8 cellular contexts compared by ENCODE assay signal in the genomic region with DNA sequence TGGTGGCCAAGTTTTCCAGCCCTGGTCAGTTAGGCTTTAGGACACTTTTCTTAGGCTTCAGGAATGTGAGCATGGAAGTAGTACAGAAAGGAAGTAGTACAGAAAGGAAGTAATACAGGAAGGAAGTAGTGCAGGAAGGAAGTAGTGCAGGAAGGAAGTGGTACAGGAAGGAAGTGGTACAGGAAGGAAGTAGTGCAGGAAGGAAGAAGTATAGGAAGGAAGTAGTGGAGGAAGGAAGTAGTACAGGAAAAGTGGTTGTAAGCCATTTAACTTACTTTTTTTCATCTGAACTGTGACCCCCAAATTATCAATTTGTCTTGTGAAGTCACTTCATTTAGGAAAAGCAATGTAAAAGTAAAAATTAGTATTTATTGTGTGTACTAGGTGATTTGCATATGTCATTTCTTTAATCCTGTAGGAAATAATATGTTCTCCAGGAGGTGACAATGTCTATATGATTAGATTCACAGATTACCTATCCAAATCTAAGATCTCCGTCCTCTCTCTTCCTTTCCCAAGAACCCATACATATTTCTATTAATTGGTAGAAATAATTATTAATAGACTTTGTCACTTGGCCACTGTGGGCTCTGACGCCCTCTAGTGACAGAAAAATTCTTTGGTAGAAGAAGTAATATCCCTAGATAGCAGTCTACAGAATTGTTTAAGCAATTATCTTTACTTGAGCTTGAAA. TPM values are rescaled to one million over a fixed set of nuclear protein-coding genes. Genes with fewer than 3 reads are reported as not detected.
DNase-seq lines count a peak whose midpoint lies in the region; ATAC-seq and TF ChIP-seq lines count a peak whose summit lies in the region.

No MANE protein-coding gene starts in this region.

- TF ChIP-seq EP300 in ovary (IDR thresholded peaks at IDR 0.05): no peak

- no peak overlapping the region for H3K4me3 Mint-ChIP-seq in activated CD8-positive, alpha-beta memory T cell treated with anti-CD3 and anti-CD28 coated beads, Interleukin-2, amount 10 ng/mL, durations not matched to agents 7 days and 5 days
- no peak overlapping the region for H3K4me3 Mint-ChIP-seq in endodermal cell

- H3K4me3 ChIP-seq in endodermal cell (ENCODE audit: low read length) (no peak overlapping the region), ovary (no peak overlapping the region)

- H3K27me3 ChIP-seq in endodermal cell (ENCODE audit: control insufficient read depth, insufficient read depth, low read length, poor library complexity, severe bottlenecking) (peaks cover 42% of the 10 kb centered on the region), ovary (no peaks in the 10 kb centered on the region)

- no peak overlapping the region for H3K9ac ChIP-seq in endodermal cell (ENCODE audit: extremely low read depth, low read length, poor library complexity, severe bottlenecking)

- H3K4me1 ChIP-seq in endodermal cell (ENCODE audit: control insufficient read depth, insufficient read depth, low read length): peaks cover 3% of the 10 kb centered on the region
- peaks cover 6% of the 10 kb centered on the region for H3K4me1 ChIP-seq in ovary (ENCODE audit: insufficient read depth)

- intact Hi-C loops in ovary (cut with DNase I): loop anchor here in 2 of 4 donors (2.0 to 5.0 kb wide), 2 partner anchors 49 to 52 kb away; no protein-coding TSS in a partner anchor

- no peak for DNase-seq in activated CD8-positive, alpha-beta memory T cell treated with anti-CD3 and anti-CD28 coated beads, Interleukin-2, amount 10 ng/mL, durations not matched to agents 7 days and 5 days
- no peak for DNase-seq in activated CD8-positive, alpha-beta memory T cell treated with anti-CD3 and anti-CD28 coated beads for 24 hours
- DNase-seq in NCI-H345 treated with DMSO at 0.1 percent for 48 hours (lab: John Stamatoyannopoulos, UW; ENCODE audit: unreplicated experiment): peak; percentile 8
- no peak for DNase-seq in endodermal cell
- peak in 2 of 5 donors; percentile 56 to 61 for DNase-seq in ovary
- no peak for DNase-seq in ureter (ENCODE audit: low spot score)

- CTCF ChIA-PET in activated CD8-positive, alpha-beta memory T cell treated with anti-CD3 and anti-CD28 coated beads, Interleukin-2, amount 10 ng/mL, durations not matched to agents 7 days and 5 days (lab: Charles Lee): interaction anchor here (0.7 to 1.9 kb wide), 8 partner anchors 8 to 53 kb away, joined by 3 to 14 read pairs (median 6); no protein-coding TSS in a partner anchor

- peak; percentile 93 for TF ChIP-seq CTCF in endodermal cell (conservative IDR thresholded peaks at IDR 0.05)
- peak; percentile 66 to 88 (median 84) for TF ChIP-seq CTCF in ovary (IDR thresholded peaks at IDR 0.05)

- H3K9me3 ChIP-seq in endodermal cell (ENCODE audit: control insufficient read depth, low read length) (no peaks in the 10 kb centered on the region), ovary (no peaks in the 10 kb centered on the region)

- H3K27ac ChIP-seq in endodermal cell (ENCODE audit: low read depth, low read length) (no peak overlapping the region), ovary (no peak overlapping the region)

- H3K27ac Mint-ChIP-seq in activated CD8-positive, alpha-beta memory T cell treated with anti-CD3 and anti-CD28 coated beads, Interleukin-2, amount 10 ng/mL, durations not matched to agents 7 days and 5 days: peak overlapping the region; percentile 73
- H3K27ac Mint-ChIP-seq in endodermal cell: no peak overlapping the region

- H3K27me3 Mint-ChIP-seq in activated CD8-positive, alpha-beta memory T cell treated with anti-CD3 and anti-CD28 coated beads, Interleukin-2, amount 10 ng/mL, durations not matched to agents 7 days and 5 days: no peaks in the 10 kb centered on the region
- H3K27me3 Mint-ChIP-seq in endodermal cell (ENCODE audit: insufficient read depth): peaks cover 37% of the 10 kb centered on the region

- ATAC-seq in activated CD8-positive, alpha-beta memory T cell treated with anti-CD3 and anti-CD28 coated beads, Interleukin-2, amount 10 ng/mL, durations not matched to agents 7 days and 5 days: no peak
- ATAC-seq in GM19452 (IDR thresholded peaks at IDR 0.05; ENCODE audit: unreplicated experiment): no peak
- ATAC-seq in HG02610 (IDR thresholded peaks at IDR 0.05; ENCODE audit: unreplicated experiment): no peak

- peaks cover 39% of the 10 kb centered on the region for H3K36me3 Mint-ChIP-seq in activated CD8-positive, alpha-beta memory T cell treated with anti-CD3 and anti-CD28 coated beads, Interleukin-2, amount 10 ng/mL, durations not matched to agents 7 days and 5 days
- no peaks in the 10 kb centered on the region for H3K36me3 Mint-ChIP-seq in endodermal cell (ENCODE audit: low read depth)

- peaks cover 59% of the 10 kb centered on the region for H3K4me1 Mint-ChIP-seq in activated CD8-positive, alpha-beta memory T cell treated with anti-CD3 and anti-CD28 coated beads, Interleukin-2, amount 10 ng/mL, durations not matched to agents 7 days and 5 days
- H3K4me1 Mint-ChIP-seq in endodermal cell: peaks cover 14% of the 10 kb centered on the region

- no peaks in the 10 kb centered on the region for H3K36me3 ChIP-seq in endodermal cell (ENCODE audit: control insufficient read depth, insufficient read depth, low read length)
- no peaks in the 10 kb centered on the region for H3K36me3 ChIP-seq in ovary

- 0% methylated on average over 1 of the region's 2 CpGs; no CpG with 5 or more reads in 1 of the 2 experiments for WGBS in endodermal cell (ENCODE audit: insufficient coverage in 1 of 2, insufficient read length in 1 of 2), 2 experiments
- 5 to 12% (median 12%) methylated on average over 2 of the region's 2 CpGs for WGBS in ovary, 3 donors

- H3K9me3 Mint-ChIP-seq in activated CD8-positive, alpha-beta memory T cell treated with anti-CD3 and anti-CD28 coated beads, Interleukin-2, amount 10 ng/mL, durations not matched to agents 7 days and 5 days (ENCODE audit: low read depth): peaks cover 7% of the 10 kb centered on the region
- no peaks in the 10 kb centered on the region for H3K9me3 Mint-ChIP-seq in endodermal cell

- TF ChIP-seq POLR2A in ovary (IDR thresholded peaks at IDR 0.05): no peak

RNA-seq across cellular contexts. Expression of a gene that starts 3.9 kb away (rescaled TPM):
- total RNA-seq in activated CD8-positive, alpha-beta memory T cell treated with anti-CD3 and anti-CD28 coated beads, Interleukin-2, amount 10 ng/mL, durations not matched to agents 7 days and 5 days: 10 to 100 TPM; 73.7 to 75.4 TPM
- total RNA-seq in endodermal cell (under 1 TPM in 1 of 2 donors, not detected in 1; 0.95 TPM), ovary (10 to 100 TPM; 41.4 to 75.9 (median 46.5) TPM), ureter (34.7 TPM)
- 6.3 TPM for polyA plus RNA-seq in endodermal cell (2013, experiment 1 of 2)
- 6.9 TPM for polyA plus RNA-seq in endodermal cell (2013, experiment 2 of 2)
- polyA plus RNA-seq in ovary: 10 to 100 TPM; 33.1 to 35.0 TPM

RNA-seq across cellular contexts. Expression of a gene that starts 34.1 kb away (rescaled TPM):
- total RNA-seq in activated CD8-positive, alpha-beta memory T cell treated with anti-CD3 and anti-CD28 coated beads, Interleukin-2, amount 10 ng/mL, durations not matched to agents 7 days and 5 days: 10 to 100 TPM; 28.2 to 34.5 TPM
- not detected for total RNA-seq in endodermal cell
- polyA plus RNA-seq in endodermal cell (2013, experiment 1 of 2): 86.0 TPM
- polyA plus RNA-seq in endodermal cell (2013, experiment 2 of 2): 99.5 TPM
- total RNA-seq in ovary: 1,000 to 10,000 TPM in 2 of 7 donors, 100 to 1,000 TPM in 5; 154 to 1,797 (median 461) TPM
- 1,000 to 10,000 TPM in 1 of 2 donors, 100 to 1,000 TPM in 1; 777 to 5,219 TPM for polyA plus RNA-seq in ovary
- 1,405 TPM for total RNA-seq in ureter

Comparison
In these comparisons a context has a peak if more than half of its experiments do, and no peak if none do; other contexts are left out.
1. RNA of a gene that starts 3.9 kb away (total RNA-seq): 73.7 to 75.4 TPM in activated CD8-positive, alpha-beta memory T cell treated with anti-CD3 and anti-CD28 coated beads, Interleukin-2, amount 10 ng/mL, durations not matched to agents 7 days and 5 days, 41.4 to 75.9 TPM in ovary and 34.7 TPM in ureter (single experiment); 0.95 TPM in endodermal cell; every median in the first group is over 10 times any median in the second.
2. RNA of a gene that starts 34.1 kb away (total RNA-seq): 1,405 TPM in ureter (single experiment), 154 to 1,797 TPM in ovary and 28.2 to 34.5 TPM in activated CD8-positive, alpha-beta memory T cell treated with anti-CD3 and anti-CD28 coated beads, Interleukin-2, amount 10 ng/mL, durations not matched to agents 7 days and 5 days; not detected in endodermal cell; every median in the first group is over 10 times any median in the second.